11 cellular contexts compared by ENCODE assay signal in the genomic region with DNA sequence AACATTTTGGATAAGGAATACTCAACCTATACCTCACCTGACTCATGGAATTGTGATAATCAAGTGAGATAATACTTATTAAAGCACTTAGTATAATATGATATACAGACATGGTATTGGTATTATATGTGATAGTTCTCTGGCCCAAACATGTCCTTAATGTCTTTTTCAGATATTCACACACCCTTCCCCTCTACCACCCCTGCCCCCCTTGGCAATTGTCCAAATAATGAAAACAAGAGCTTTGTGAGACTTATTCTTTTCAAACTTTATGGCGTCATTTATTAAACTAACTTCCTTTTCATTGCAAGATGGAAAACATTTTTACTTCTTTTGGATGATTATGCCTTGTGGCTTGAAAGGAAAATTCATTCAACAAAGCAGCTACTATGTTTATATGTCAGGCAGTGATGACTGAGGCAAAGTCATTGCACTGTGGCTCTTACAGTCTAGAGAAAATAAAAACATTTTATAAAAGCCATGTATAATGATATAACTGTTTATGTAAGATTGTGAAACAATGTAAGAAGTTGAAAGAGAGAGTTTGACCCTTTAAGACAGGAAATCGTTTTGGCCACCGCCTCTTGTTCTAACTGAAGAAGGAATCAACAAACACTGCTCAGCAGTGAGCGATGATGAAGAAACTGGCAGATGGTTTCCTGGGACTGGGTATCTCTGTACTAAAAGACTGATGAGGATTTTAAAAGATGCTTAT. TPM values are rescaled to one million over a fixed set of nuclear protein-coding genes. Genes with fewer than 3 reads are reported as not detected.
A peak's percentile ranks its signal among the peaks of the same experiment; 100 is the strongest.
DNase-seq lines count a peak whose midpoint lies in the region; ATAC-seq and TF ChIP-seq lines count a peak whose summit lies in the region.
"Had no signal": no experiment of that assay in that cellular context is flagged by ENCODE, and none has a peak within 500 bp of the region (broad histone marks: within the 10 kb centered on the region; RNA-seq: fewer than 3 reads in every experiment).

No MANE protein-coding gene starts in this region.

- peaks cover 9% of the 10 kb centered on the region for H3K36me3 ChIP-seq in thoracic aorta

- peak; percentile 28 for DNase-seq in MV-4-11 (lab: John Stamatoyannopoulos, UW)
- peak; percentile 61 for DNase-seq in dermis blood vessel endothelial cell
- DNase-seq in left colon, result no peak
- DNase-seq in thoracic aorta (ENCODE audit: low spot score), result no peak
- DNase-seq in GM19238 (ENCODE audit: insufficient read length, low spot score), result no peak
- DNase-seq: activated CD8-positive, alpha-beta T cell treated with anti-CD3 and anti-CD28 coated beads, Interleukin-2, amount 10 ng/mL, durations not matched to agents 7 days and 5 days; erythroblast; NCI-H1417 had no signal

- intact Hi-C loops in left colon (cut with DNase I, micrococcal nuclease), result no loop called here

- peaks cover 6 to 27% of the 10 kb centered on the region in 2 donors for H3K4me1 ChIP-seq in thoracic aorta (ENCODE audit: control insufficient read depth in 1 of 2, low read depth in 2 of 2)

- H3K27ac ChIP-seq in thoracic aorta, result peak overlapping the region; percentile 25 to 30

- peak; percentile 42 for ATAC-seq in left colon
- peak; percentile 36 for ATAC-seq in thoracic aorta (ENCODE audit: insufficient number of reproducible peaks, low FRiP score, low read depth)
- ATAC-seq in GM21825 (IDR thresholded peaks at IDR 0.05; ENCODE audit: unreplicated experiment), result no peak
- ATAC-seq in HG03432 (IDR thresholded peaks at IDR 0.05; ENCODE audit: unreplicated experiment), result no peak
- ATAC-seq in HG02870 (IDR thresholded peaks at IDR 0.05; ENCODE audit: unreplicated experiment), result no peak
- ATAC-seq: activated CD8-positive, alpha-beta T cell treated with anti-CD3 and anti-CD28 coated beads, Interleukin-2, amount 10 ng/mL, durations not matched to agents 7 days and 5 days had no signal

- H3K9me3 ChIP-seq in thoracic aorta, result no peaks in the 10 kb centered on the region

- no peaks in the 10 kb centered on the region for H3K27me3 ChIP-seq in thoracic aorta (replicated peaks; ENCODE audit: insufficient read depth)

- no peak overlapping the region for H3K4me3 ChIP-seq in thoracic aorta

- TF ChIP-seq CTCF in thoracic aorta (IDR thresholded peaks at IDR 0.05), result no peak

RNA-seq across cellular contexts. Expression of a gene that starts 27.4 kb away (rescaled TPM):
- total RNA-seq in dermis blood vessel endothelial cell (32.3 and 33.4 TPM in 2 replicates), left colon (10 to 100 TPM; 28.2 to 34.3 TPM), thoracic aorta (10 to 100 TPM in 1 of 2 donors, 1 to 10 TPM in 1; 9.5 to 10.7 TPM)

Comparison
In these comparisons a context has a peak if more than half of its experiments do, and no peak if none do; other contexts are left out.
1. DNase-seq: peak in MV-4-11 (single experiment) and dermis blood vessel endothelial cell (single experiment); none in left colon (0 of 2), thoracic aorta (single experiment) and GM19238 (single experiment).
2. ATAC-seq: peak in left colon (single experiment) and thoracic aorta (single experiment); none in GM21825 (single experiment), HG03432 (single experiment) and HG02870 (single experiment).